28 cellular contexts compared by ENCODE assay signal in genomic region chr1:108824051-108824450, GRCh38. TPM values are rescaled to one million over a fixed set of nuclear protein-coding genes. Genes with fewer than 3 reads are reported as not detected.
"Had no signal": no experiment of that assay in that cellular context is flagged by ENCODE, and none has a peak within 500 bp of the region (broad histone marks: within the 10 kb centered on the region; RNA-seq: fewer than 3 reads in every experiment).

No MANE protein-coding gene starts in this region.

- H3K27me3 ChIP-seq: adrenal gland had no signal

- ATAC-seq: activated CD8-positive, alpha-beta T cell treated with anti-CD3 and anti-CD28 coated beads, Interleukin-2, amount 10 ng/mL, durations not matched to agents 7 days and 5 days; activated naive CD4-positive, alpha-beta T cell treated with anti-CD3 and anti-CD28 coated beads, Interleukin-2, amount 50 U/mL, for 72 hours; Panc1 had no signal

- DNase-seq: activated CD4-positive, alpha-beta T cell treated with anti-CD3 and anti-CD28 coated beads for 1 hour; activated CD4-positive, alpha-beta T cell treated with anti-CD3 and anti-CD28 coated beads, Interleukin-2, amount 10 ng/mL, durations not matched to agents 7 days and 5 days; activated CD4-positive, alpha-beta T cell treated with anti-CD3 and anti-CD28 coated beads, Interleukin-2, amount 50 U/mL, for 48 hours; activated CD4-positive, CD25-positive, alpha-beta regulatory T cell; activated CD8-positive, alpha-beta T cell treated with anti-CD3 and anti-CD28 coated beads, Interleukin-2, amount 10 ng/mL, durations not matched to agents 7 days and 5 days; activated gamma-delta T cell; activated naive CD4-positive, alpha-beta T cell treated with anti-CD3 and anti-CD28 coated beads for 36 hours; activated T-cell treated with anti-CD3 and anti-CD28 coated beads, Interleukin-2, amount 50 U/mL, for 24 hours; adrenal gland; central memory CD4-positive, alpha-beta T cell; MM.1S; MV-4-11; NCI-H1092; NCI-H1436 treated with DMSO at 0.1 percent for 48 hours; NCI-H1694 treated with DMSO at 0.1 percent for 48 hours; NCI-H2029; NCI-H345; NCI-H524 treated with DMSO at 0.1 percent for 48 hours; SHP77 treated with DMSO at 0.1 percent for 48 hours; SW 1271; T-helper 1 cell; T-helper 2 cell; T-helper 9 cell; WERI-Rb-1 had no signal

- H3K9ac ChIP-seq: KMS-11 had no signal

- H3K36me3 ChIP-seq: adrenal gland, WERI-Rb-1 had no signal

- H3K27ac ChIP-seq: adrenal gland, KMS-11, WERI-Rb-1 had no signal

- H3K4me3 ChIP-seq: adrenal gland had no signal

- H3K9me3 ChIP-seq: adrenal gland had no signal

- H3K4me2 ChIP-seq: KMS-11 had no signal

RNA-seq across cellular contexts. Expression of gene AKNAD1, which starts 32.8 kb away (rescaled TPM):
- total RNA-seq: activated CD4-positive, alpha-beta T cell treated with anti-CD3 and anti-CD28 coated beads, Interleukin-2, amount 10 ng/mL, durations not matched to agents 7 days and 5 days; activated CD8-positive, alpha-beta T cell treated with anti-CD3 and anti-CD28 coated beads, Interleukin-2, amount 10 ng/mL, durations not matched to agents 7 days and 5 days; activated naive CD4-positive, alpha-beta T cell treated with anti-CD3 and anti-CD28 coated beads for 36 hours; activated naive CD4-positive, alpha-beta T cell treated with anti-CD3 and anti-CD28 coated beads, Interleukin-2, amount 50 U/mL, for 72 hours; activated T-helper 2 cell treated with anti-CD3 and anti-CD28 coated beads, Interferon-gamma antibody, Interleukin-2, Interleukin-4, amounts not matched to agents 10 μg/mL and 5 μg/mL and 100 μg/mL, durations not matched to agents 14 hours and 24 hours and 36 hours had no signal
